In the genomic region with DNA sequence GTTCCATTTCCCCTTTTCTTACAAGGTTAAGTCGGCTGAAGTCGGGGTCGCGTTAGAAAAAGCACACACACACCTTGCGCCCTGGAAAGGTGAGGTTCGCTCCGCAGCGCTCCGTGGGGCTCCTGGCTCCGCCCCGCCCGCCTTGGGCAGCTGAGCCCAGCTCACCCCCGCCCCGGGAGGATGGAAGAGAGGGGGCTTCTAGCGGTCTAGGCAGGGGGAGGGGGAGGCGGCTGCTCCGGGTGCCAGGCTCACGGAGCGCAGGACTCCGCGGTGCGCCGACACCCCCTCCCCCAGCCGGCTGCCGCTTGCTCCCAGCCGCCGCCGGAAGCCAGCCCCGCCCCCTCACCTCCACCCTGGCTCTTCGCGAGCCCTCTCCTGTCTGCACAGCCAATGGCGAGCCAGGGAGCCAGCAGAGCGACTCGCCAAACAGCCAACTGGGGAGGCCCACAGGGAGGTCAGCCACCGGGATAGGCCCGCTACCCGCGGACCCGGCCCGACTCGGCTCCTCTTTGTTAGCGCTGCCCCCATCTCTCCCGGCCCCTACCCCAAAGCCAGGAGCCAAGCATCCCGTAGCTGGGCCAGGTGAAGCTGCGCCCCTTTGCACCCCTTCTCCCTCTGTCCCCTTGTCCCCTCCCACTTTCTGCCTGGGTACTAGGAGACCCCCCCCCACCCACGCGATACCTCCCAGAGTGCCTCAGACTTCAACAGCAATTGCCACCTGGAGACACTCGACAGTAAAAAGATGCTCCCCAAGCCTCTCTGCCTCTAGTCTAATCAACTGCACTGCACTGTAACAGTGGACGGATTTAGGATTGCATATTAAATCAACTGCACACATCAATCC, we compare ENCODE assay signal across 8 cellular contexts. TPM values are rescaled to one million over a fixed set of nuclear protein-coding genes. Genes with fewer than 3 reads are reported as not detected.
A peak's percentile ranks its signal among the peaks of the same experiment; 100 is the strongest.
DNase-seq lines count a peak whose midpoint lies in the region; ATAC-seq and TF ChIP-seq lines count a peak whose summit lies in the region.

No MANE protein-coding gene starts in this region.

- H3K4me1 ChIP-seq in ovary (ENCODE audit: insufficient read depth) (peaks cover 4% of the 10 kb centered on the region), thyroid gland (peaks cover 34 to 45% of the 10 kb centered on the region in 2 donors)

- 0 to 1% (median 1%) methylated on average over 44 to 49 of the region's 49 CpGs for WGBS in ovary, 3 donors
- 1% methylated on average over 24 to 34 of the region's 49 CpGs for WGBS in thyroid gland, 2 donors

- TF ChIP-seq CTCF in ovary (IDR thresholded peaks at IDR 0.05) (no peak), thyroid gland (IDR thresholded peaks at IDR 0.05) (peak in 1 of 6 experiments; percentile 7)

- no peak for TF ChIP-seq EP300 in ovary (IDR thresholded peaks at IDR 0.05)

- H3K27ac ChIP-seq in ovary (peak overlapping the region; percentile 53 to 69), thyroid gland (peak overlapping the region; percentile 82 to 91 (median 86))

- H3K27me3 Mint-ChIP-seq in activated naive CD8-positive, alpha-beta T cell treated with anti-CD3 and anti-CD28 coated beads for 36 hours: no peaks in the 10 kb centered on the region

- H3K27ac Mint-ChIP-seq in activated naive CD8-positive, alpha-beta T cell treated with anti-CD3 and anti-CD28 coated beads for 36 hours: peak overlapping the region; percentile 92

- intact Hi-C loops in Right ventricle myocardium inferior (cut with DNase I) (loop anchor here (5.0 kb wide), 1 partner anchor 35 kb away; no protein-coding TSS in a partner anchor), ovary (cut with DNase I) (no loop called here), thyroid gland (cut with DNase I) (no loop called here)

- H3K9me3 ChIP-seq in ovary: no peaks in the 10 kb centered on the region
- no peaks in the 10 kb centered on the region for H3K9me3 ChIP-seq in thyroid gland

- H3K4me3 Mint-ChIP-seq in activated naive CD8-positive, alpha-beta T cell treated with anti-CD3 and anti-CD28 coated beads for 36 hours: peak overlapping the region; percentile 86

- H3K4me1 Mint-ChIP-seq in activated naive CD8-positive, alpha-beta T cell treated with anti-CD3 and anti-CD28 coated beads for 36 hours: peaks cover 43% of the 10 kb centered on the region

- H3K36me3 ChIP-seq in ovary: no peaks in the 10 kb centered on the region
- H3K36me3 ChIP-seq in thyroid gland: no peaks in the 10 kb centered on the region

- H3K27me3 ChIP-seq in ovary: no peaks in the 10 kb centered on the region
- H3K27me3 ChIP-seq in thyroid gland: no peaks in the 10 kb centered on the region

- H3K4me3 ChIP-seq in GM08714 (ENCODE audit: low read length) (peak overlapping the region; percentile 93), ovary (peak overlapping the region; percentile 86), thyroid gland (replicated peaks in 1 of 3) (peak overlapping the region; percentile 85 to 89 (median 85))

- no peaks in the 10 kb centered on the region for H3K9me3 Mint-ChIP-seq in activated naive CD8-positive, alpha-beta T cell treated with anti-CD3 and anti-CD28 coated beads for 36 hours

- peak; percentile 97 for DNase-seq in NCI-H1092 (lab: John Stamatoyannopoulos, UW)
- DNase-seq in activated naive CD8-positive, alpha-beta T cell treated with anti-CD3 and anti-CD28 coated beads for 36 hours: peak; percentile 98
- peak; percentile 99 for DNase-seq in Right ventricle myocardium inferior (ENCODE audit: missing footprints)
- DNase-seq in ovary: peak; percentile 96 to 98 (median 96)
- peak; percentile 98 for DNase-seq in thyroid gland

- ATAC-seq in HG02610 (IDR thresholded peaks at IDR 0.05; ENCODE audit: unreplicated experiment) (peak; percentile 98), SK-N-SH treated with all-trans-retinoic acid at 6 μM for 48 hours (peak; percentile 99), Right ventricle myocardium inferior (peak; percentile 100)

- TF ChIP-seq POLR2A in ovary (IDR thresholded peaks at IDR 0.05): peak; percentile 39
- TF ChIP-seq POLR2A in thyroid gland (IDR thresholded peaks at IDR 0.05): peak in 1 of 2 donors; percentile 49

- H3K36me3 Mint-ChIP-seq in activated naive CD8-positive, alpha-beta T cell treated with anti-CD3 and anti-CD28 coated beads for 36 hours: peaks cover 3% of the 10 kb centered on the region

TF ChIP-seq in SK-N-SH treated with all-trans-retinoic acid at 6 μM for 48 hours, 23 proteins besides CTCF, POLR2A, EP300 and RAD21:
- TF ChIP-seq, protein P1, sequence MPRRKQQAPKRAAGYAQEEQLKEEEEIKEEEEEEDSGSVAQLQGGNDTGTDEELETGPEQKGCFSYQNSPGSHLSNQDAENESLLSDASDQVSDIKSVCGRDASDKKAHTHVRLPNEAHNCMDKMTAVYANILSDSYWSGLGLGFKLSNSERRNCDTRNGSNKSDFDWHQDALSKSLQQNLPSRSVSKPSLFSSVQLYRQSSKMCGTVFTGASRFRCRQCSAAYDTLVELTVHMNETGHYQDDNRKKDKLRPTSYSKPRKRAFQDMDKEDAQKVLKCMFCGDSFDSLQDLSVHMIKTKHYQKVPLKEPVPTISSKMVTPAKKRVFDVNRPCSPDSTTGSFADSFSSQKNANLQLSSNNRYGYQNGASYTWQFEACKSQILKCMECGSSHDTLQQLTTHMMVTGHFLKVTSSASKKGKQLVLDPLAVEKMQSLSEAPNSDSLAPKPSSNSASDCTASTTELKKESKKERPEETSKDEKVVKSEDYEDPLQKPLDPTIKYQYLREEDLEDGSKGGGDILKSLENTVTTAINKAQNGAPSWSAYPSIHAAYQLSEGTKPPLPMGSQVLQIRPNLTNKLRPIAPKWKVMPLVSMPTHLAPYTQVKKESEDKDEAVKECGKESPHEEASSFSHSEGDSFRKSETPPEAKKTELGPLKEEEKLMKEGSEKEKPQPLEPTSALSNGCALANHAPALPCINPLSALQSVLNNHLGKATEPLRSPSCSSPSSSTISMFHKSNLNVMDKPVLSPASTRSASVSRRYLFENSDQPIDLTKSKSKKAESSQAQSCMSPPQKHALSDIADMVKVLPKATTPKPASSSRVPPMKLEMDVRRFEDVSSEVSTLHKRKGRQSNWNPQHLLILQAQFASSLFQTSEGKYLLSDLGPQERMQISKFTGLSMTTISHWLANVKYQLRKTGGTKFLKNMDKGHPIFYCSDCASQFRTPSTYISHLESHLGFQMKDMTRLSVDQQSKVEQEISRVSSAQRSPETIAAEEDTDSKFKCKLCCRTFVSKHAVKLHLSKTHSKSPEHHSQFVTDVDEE (CRISPR knock-in tag; IDR thresholded peaks at IDR 0.05): peak; percentile 66
- TF ChIP-seq OSR1 (CRISPR knock-in tag; IDR thresholded peaks at IDR 0.05) (no peak), ESRRG (CRISPR knock-in tag; IDR thresholded peaks at IDR 0.05) (no peak), ISL1 (CRISPR knock-in tag; IDR thresholded peaks at IDR 0.05) (no peak), TOX (CRISPR knock-in tag; IDR thresholded peaks at IDR 0.05; ENCODE audit: borderline replicate concordance) (no peak), ZFP3 (CRISPR knock-in tag; IDR thresholded peaks at IDR 0.05) (no peak), ZNF8 (CRISPR knock-in tag; IDR thresholded peaks at IDR 0.05) (no peak), ZNF70 (CRISPR knock-in tag; IDR thresholded peaks at IDR 0.05) (no peak)
- TF ChIP-seq, protein P2, sequence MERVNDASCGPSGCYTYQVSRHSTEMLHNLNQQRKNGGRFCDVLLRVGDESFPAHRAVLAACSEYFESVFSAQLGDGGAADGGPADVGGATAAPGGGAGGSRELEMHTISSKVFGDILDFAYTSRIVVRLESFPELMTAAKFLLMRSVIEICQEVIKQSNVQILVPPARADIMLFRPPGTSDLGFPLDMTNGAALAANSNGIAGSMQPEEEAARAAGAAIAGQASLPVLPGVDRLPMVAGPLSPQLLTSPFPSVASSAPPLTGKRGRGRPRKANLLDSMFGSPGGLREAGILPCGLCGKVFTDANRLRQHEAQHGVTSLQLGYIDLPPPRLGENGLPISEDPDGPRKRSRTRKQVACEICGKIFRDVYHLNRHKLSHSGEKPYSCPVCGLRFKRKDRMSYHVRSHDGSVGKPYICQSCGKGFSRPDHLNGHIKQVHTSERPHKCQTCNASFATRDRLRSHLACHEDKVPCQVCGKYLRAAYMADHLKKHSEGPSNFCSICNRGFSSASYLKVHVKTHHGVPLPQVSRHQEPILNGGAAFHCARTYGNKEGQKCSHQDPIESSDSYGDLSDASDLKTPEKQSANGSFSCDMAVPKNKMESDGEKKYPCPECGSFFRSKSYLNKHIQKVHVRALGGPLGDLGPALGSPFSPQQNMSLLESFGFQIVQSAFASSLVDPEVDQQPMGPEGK (CRISPR knock-in tag; IDR thresholded peaks at IDR 0.05; ENCODE audit: borderline replicate concordance): no peak; the same call in 1 of the 2 replicates

RNA-seq across cellular contexts. Expression of a gene that starts 30.2 kb away (rescaled TPM):
- 10 to 100 TPM; 13.9 to 14.2 TPM for total RNA-seq in activated naive CD8-positive, alpha-beta T cell treated with anti-CD3 and anti-CD28 coated beads for 36 hours
- 16.9 TPM for total RNA-seq in Right ventricle myocardium inferior
- 10 to 100 TPM in 5 of 7 donors, 1 to 10 TPM in 2; 8.0 to 19.8 (median 17.9) TPM for total RNA-seq in ovary
- polyA plus RNA-seq in ovary: 10 to 100 TPM in 1 of 2 donors, 1 to 10 TPM in 1; 9.5 to 15.3 TPM
- total RNA-seq in thyroid gland: 10 to 100 TPM; 14.1 to 22.6 (median 15.8) TPM

RNA-seq across cellular contexts. Expression of a gene that starts 42.5 kb away (rescaled TPM):
- total RNA-seq in activated naive CD8-positive, alpha-beta T cell treated with anti-CD3 and anti-CD28 coated beads for 36 hours: 10 to 100 TPM; 77.6 to 80.4 TPM
- total RNA-seq in Right ventricle myocardium inferior (37.2 TPM), ovary (10 to 100 TPM; 18.8 to 33.4 (median 28.9) TPM), thyroid gland (10 to 100 TPM; 23.1 to 59.3 (median 41.2) TPM)
- polyA plus RNA-seq in ovary: 10 to 100 TPM; 28.5 to 61.9 TPM

Comparison
In these comparisons a context has a peak if more than half of its experiments do, and no peak if none do; other contexts are left out.
1. Peak in every context shown above with its lines: DNase-seq, ATAC-seq, H3K4me3 ChIP-seq and H3K27ac ChIP-seq.